2 cellular contexts compared by ENCODE assay signal in the genomic region with DNA sequence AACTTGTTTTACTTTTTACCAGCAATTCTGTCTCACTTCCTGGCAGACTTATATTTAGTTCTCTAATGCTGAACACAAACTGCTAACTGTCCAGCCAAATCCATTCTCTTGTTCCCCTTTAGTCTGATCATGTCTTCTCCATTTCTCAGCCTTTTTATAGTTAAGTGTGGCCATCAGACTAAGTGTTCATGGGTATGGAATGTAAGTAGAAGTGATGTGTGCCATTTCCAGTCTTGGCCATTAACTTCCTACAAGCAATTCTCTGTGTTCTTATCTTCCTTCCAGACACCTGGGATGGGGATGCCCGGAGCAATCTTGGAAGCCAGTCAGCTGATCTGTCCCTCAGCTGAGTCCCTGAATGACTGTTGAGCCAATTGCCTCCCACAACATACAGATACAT.
TF ChIP-seq lines count a peak whose summit lies in the region.

No MANE protein-coding gene starts in this region.

TF ChIP-seq in HEK293, 187 proteins besides CTCF, POLR2A, EP300 and RAD21 (continued from another document):
- TF ChIP-seq ZNF600 (tag by site-specific recombination; IDR thresholded peaks at IDR 0.05) = 0 out of 2 replicates have a peak, but pooled peaks have one; percentile 33
- TF ChIP-seq ZXDB (tag by site-specific recombination; IDR thresholded peaks at IDR 0.05) = no peak

TF ChIP-seq in SK-N-SH, 30 proteins besides CTCF, POLR2A, EP300 and RAD21 (continued from another document):
- TF ChIP-seq TAF1 (IDR thresholded peaks at IDR 0.05; ENCODE audit: borderline replicate concordance, low read depth, low read length) = no peak
- TF ChIP-seq TCF12 (IDR thresholded peaks at IDR 0.05) = peak; percentile 54
- no peak for TF ChIP-seq RFX5 (IDR thresholded peaks at IDR 0.05; ENCODE audit: low read length)
- TF ChIP-seq EZH2phosphoT487 (IDR thresholded peaks at IDR 0.05; ENCODE audit: borderline replicate concordance, low read depth) = no peak
- no peak for TF ChIP-seq FOXJ3 (CRISPR knock-in tag; IDR thresholded peaks at IDR 0.05)
- peak; percentile 49; the same call in 1 of the 2 replicates for TF ChIP-seq NFIC (IDR thresholded peaks at IDR 0.05; ENCODE audit: borderline replicate concordance)
- no peak for TF ChIP-seq ELF1 (IDR thresholded peaks at IDR 0.05)
- no peak for TF ChIP-seq RXRA (IDR thresholded peaks at IDR 0.05; ENCODE audit: borderline replicate concordance, low read depth)
- TF ChIP-seq, protein P1, sequence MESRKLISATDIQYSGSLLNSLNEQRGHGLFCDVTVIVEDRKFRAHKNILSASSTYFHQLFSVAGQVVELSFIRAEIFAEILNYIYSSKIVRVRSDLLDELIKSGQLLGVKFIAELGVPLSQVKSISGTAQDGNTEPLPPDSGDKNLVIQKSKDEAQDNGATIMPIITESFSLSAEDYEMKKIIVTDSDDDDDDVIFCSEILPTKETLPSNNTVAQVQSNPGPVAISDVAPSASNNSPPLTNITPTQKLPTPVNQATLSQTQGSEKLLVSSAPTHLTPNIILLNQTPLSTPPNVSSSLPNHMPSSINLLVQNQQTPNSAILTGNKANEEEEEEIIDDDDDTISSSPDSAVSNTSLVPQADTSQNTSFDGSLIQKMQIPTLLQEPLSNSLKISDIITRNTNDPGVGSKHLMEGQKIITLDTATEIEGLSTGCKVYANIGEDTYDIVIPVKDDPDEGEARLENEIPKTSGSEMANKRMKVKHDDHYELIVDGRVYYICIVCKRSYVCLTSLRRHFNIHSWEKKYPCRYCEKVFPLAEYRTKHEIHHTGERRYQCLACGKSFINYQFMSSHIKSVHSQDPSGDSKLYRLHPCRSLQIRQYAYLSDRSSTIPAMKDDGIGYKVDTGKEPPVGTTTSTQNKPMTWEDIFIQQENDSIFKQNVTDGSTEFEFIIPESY (IDR thresholded peaks at IDR 0.05; ENCODE audit: borderline replicate concordance, low read depth) = no peak
- no peak for TF ChIP-seq MXI1 (IDR thresholded peaks at IDR 0.05; ENCODE audit: low read depth, low read length)
- peak; percentile 39; the same call in 1 of the 2 replicates for TF ChIP-seq USF1 (IDR thresholded peaks at IDR 0.05; ENCODE audit: borderline replicate concordance, low read depth)
- peak; percentile 52; the same call in 1 of the 2 replicates for TF ChIP-seq TEAD4 (IDR thresholded peaks at IDR 0.05; ENCODE audit: borderline replicate concordance, insufficient read depth)
